28 cellular contexts compared by ENCODE assay signal in genomic region chr2:127426501-127427354, GRCh38. TPM values are rescaled to one million over a fixed set of nuclear protein-coding genes. Genes with fewer than 3 reads are reported as not detected.
"Had no signal": no experiment of that assay in that cellular context is flagged by ENCODE, and none has a peak within 500 bp of the region (broad histone marks: within the 10 kb centered on the region; RNA-seq: fewer than 3 reads in every experiment).

No MANE protein-coding gene starts in this region.

- H2AFZ ChIP-seq: parathyroid adenoma had no signal

- H3K4me3 ChIP-seq: colonic mucosa, gastroesophageal sphincter, lower lobe of right lung, sigmoid colon, thoracic aorta, tibial nerve, upper lobe of left lung had no signal

- H3K79me2 ChIP-seq: parathyroid adenoma had no signal

- FAIRE-seq: urothelium cell line had no signal

- ATAC-seq: esophagus mucosa; gastroesophageal sphincter; left ventricle myocardium superior; lower lobe of right lung; natural killer cell; stimulated activated effector memory CD8-positive, alpha-beta T cell treated with anti-CD3 and anti-CD28 coated beads, Interleukin-12 subunit alpha, Interleukin-12 subunit beta, amount 100 ng/mL, for 72 hours had no signal

- H3K9ac ChIP-seq: parathyroid adenoma had no signal

- H3K36me3 ChIP-seq: colonic mucosa, lower lobe of right lung, neutrophil, sigmoid colon, thoracic aorta, upper lobe of left lung had no signal

- DNase-seq: colonic mucosa; effector CD8-positive, alpha-beta T cell; endodermal cell; foreskin fibroblast; hypothalamus; immature natural killer cell; islet precursor cell; kidney glomerular epithelial cell; left ventricle myocardium superior; lower lobe of right lung; natural killer cell; sigmoid colon; stimulated activated CD4-positive, alpha-beta T cell treated with anti-CD3 and anti-CD28 coated beads, Interleukin-2, amount 100 ng/mL, for 24 hours; stimulated activated CD4-positive, alpha-beta T cell treated with anti-CD3 and anti-CD28 coated beads, Interleukin-4, amount 100 ng/mL, for 24 hours; stimulated activated naive CD4-positive, alpha-beta T cell treated with Interleukin-2 at 50 U/mL for 16 hours; substantia nigra; upper lobe of left lung had no signal

- H3K9me3 ChIP-seq: colonic mucosa, gastroesophageal sphincter, lower lobe of right lung, neutrophil, sigmoid colon, thoracic aorta, tibial nerve, upper lobe of left lung had no signal

- H3K27ac ChIP-seq: colonic mucosa, epithelial cell of prostate, gastroesophageal sphincter, lower lobe of right lung, neutrophil, parathyroid adenoma, sigmoid colon, thoracic aorta, tibial nerve, upper lobe of left lung had no signal

RNA-seq across cellular contexts. Expression of gene PROC, which starts 8.5 kb away (rescaled TPM):
- total RNA-seq: gastroesophageal sphincter, left ventricle myocardium superior, lower lobe of right lung, natural killer cell, omental fat pad, sigmoid colon, skeletal muscle tissue, thoracic aorta, tibial nerve had no signal
